11 cellular contexts compared by ENCODE assay signal in the genomic region with DNA sequence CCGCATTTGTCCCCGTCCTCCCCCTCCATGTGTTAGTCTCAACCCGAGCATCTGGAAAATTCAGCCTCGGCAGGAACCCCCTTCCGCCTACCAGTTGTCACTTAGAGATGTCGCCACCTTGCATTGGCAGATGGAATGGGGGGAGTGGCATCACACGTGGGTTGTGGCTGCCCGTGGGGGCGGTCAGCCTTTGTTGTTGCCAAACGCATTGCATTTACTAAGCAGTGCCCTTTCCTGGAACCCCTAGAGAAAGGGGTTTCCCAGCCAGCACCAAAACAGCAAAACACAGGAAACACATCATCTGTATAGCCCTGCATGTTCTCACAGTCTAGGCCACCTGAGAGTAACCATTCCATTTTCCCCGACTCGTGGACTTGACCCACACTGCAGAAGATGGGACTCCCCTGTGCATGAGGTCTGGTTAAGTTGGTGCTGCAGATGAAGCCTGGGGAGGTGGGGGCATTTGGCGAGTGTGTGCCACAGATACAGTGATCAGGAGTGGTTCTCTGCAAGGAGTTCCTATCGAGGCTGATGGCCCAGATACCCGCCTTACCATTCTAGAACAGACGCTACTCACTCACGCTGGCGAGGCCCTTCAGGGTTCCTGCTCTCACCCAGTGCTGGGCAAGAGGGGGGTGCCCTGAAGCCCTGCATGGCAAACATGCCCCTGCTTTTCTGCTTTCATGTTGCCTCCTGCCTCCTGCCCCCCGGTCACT. TPM values are rescaled to one million over a fixed set of nuclear protein-coding genes. Genes with fewer than 3 reads are reported as not detected.
A peak's percentile ranks its signal among the peaks of the same experiment; 100 is the strongest.
DNase-seq lines count a peak whose midpoint lies in the region; ATAC-seq and TF ChIP-seq lines count a peak whose summit lies in the region.
"Had no signal": no experiment of that assay in that cellular context is flagged by ENCODE, and none has a peak within 500 bp of the region (broad histone marks: within the 10 kb centered on the region; RNA-seq: fewer than 3 reads in every experiment).

No MANE protein-coding gene starts in this region.

- no peak overlapping the region for H2BK5ac ChIP-seq in H9 (ENCODE audit: insufficient read length, low read length)

- no peak overlapping the region for H2BK12ac ChIP-seq in H9 (ENCODE audit: insufficient read length, low read depth, low read length)

- no peak overlapping the region for H3K27ac Mint-ChIP-seq in H9

- no peak overlapping the region for H3K18ac ChIP-seq in H9 (ENCODE audit: insufficient read length, low read depth, low read length)

- no peak overlapping the region for H2AFZ ChIP-seq in H9 (ENCODE audit: low read length)

- no peak overlapping the region for H3T11ph ChIP-seq in H9 (ENCODE audit: low read length)

- no peaks in the 10 kb centered on the region for H3K4me1 Mint-ChIP-seq in H9

- H3K4me2 ChIP-seq in H9 (ENCODE audit: insufficient read depth, insufficient read length, low read length) = no peak overlapping the region

- H4K91ac ChIP-seq in H9 (ENCODE audit: insufficient read length, low read depth, low read length) = no peak overlapping the region

- no peaks in the 10 kb centered on the region for H3K9me3 ChIP-seq in H9 (ENCODE audit: control insufficient read depth, low read depth, low read length)
- H3K9me3 ChIP-seq: SJCRH30, thoracic aorta had no signal

- no peak overlapping the region for H2BK20ac ChIP-seq in H9 (ENCODE audit: low read depth, low read length, poor library complexity, severe bottlenecking)

- H3K4ac ChIP-seq in H9 (ENCODE audit: low read depth, low read length) = no peak overlapping the region

- peaks cover 16 to 78% (median 66%) of the 10 kb centered on the region in 3 experiments; a peak in 6 of 7 replicates for H3K36me3 Mint-ChIP-seq in H9 (ENCODE audit: insufficient read depth in 1 of 3, low read depth in 3 of 3)

- H3K27me3 ChIP-seq in H9 (ENCODE audit: insufficient read depth, low read length) = no peaks in the 10 kb centered on the region
- H3K27me3 ChIP-seq: SJCRH30 had no signal

- no peak overlapping the region for H4K8ac ChIP-seq in H9 (replicated peaks; ENCODE audit: insufficient read length, low read depth, low read length)

- H4K20me1 ChIP-seq in H9 (ENCODE audit: control insufficient read depth, insufficient read depth, insufficient read length) = no peaks in the 10 kb centered on the region

- H3K9me3 Mint-ChIP-seq in H9 = no peaks in the 10 kb centered on the region

- ATAC-seq in GM18498 (IDR thresholded peaks at IDR 0.05; ENCODE audit: unreplicated experiment) = peak; percentile 36

- no peak overlapping the region for H2AK5ac ChIP-seq in H9 (ENCODE audit: insufficient read length, low read length)

- H3K79me1 ChIP-seq in H9 (ENCODE audit: insufficient read depth, low read depth, low read length, poor library complexity, severe bottlenecking) = no peaks in the 10 kb centered on the region

- peak; percentile 88 to 94 for DNase-seq in activated CD4-positive, alpha-beta T cell treated with anti-CD3 and anti-CD28 coated beads, Interleukin-2, amount 50 U/mL, for 48 hours
- DNase-seq in stimulated activated CD4-positive, alpha-beta T cell treated with anti-CD3 and anti-CD28 coated beads, Interleukin-2, amount 100 ng/mL, for 48 hours = peak; percentile 70 to 73
- DNase-seq in H9 (no peak), NCI-H524 (lab: John Stamatoyannopoulos, UW) (no peak), amniotic stem cell (lab: John Stamatoyannopoulos, UW) (no peak), NCI-H1694 treated with DMSO at 0.1 percent for 48 hours (lab: John Stamatoyannopoulos, UW) (no peak)
- DNase-seq: SJCRH30 had no signal

- H3K27ac ChIP-seq in cingulate gyrus (ENCODE audit: low read depth, low read length) = peak overlapping the region; percentile 63
- no peak overlapping the region for H3K27ac ChIP-seq in H9 (ENCODE audit: insufficient read length, low read depth, low read length)
- H3K27ac ChIP-seq: SJCRH30, thoracic aorta had no signal

- no peaks in the 10 kb centered on the region for H3K23me2 ChIP-seq in H9 (ENCODE audit: insufficient read length, low read depth, low read length, poor library complexity, severe bottlenecking)

- H3K4me1 ChIP-seq in H9 (ENCODE audit: insufficient read depth, low read length) = no peaks in the 10 kb centered on the region
- H3K4me1 ChIP-seq: SJCRH30 had no signal

- no peak for TF ChIP-seq CTCF in H9 (conservative IDR thresholded peaks at IDR 0.05)

- H4K5ac ChIP-seq in H9 (ENCODE audit: insufficient read length, low read depth, low read length) = no peak overlapping the region

- no peak overlapping the region for H2BK120ac ChIP-seq in H9 (ENCODE audit: low read depth, low read length, poor library complexity, severe bottlenecking)

- no peaks in the 10 kb centered on the region for H3K79me2 ChIP-seq in H9 (ENCODE audit: insufficient read depth, low read length)

- H3K56ac ChIP-seq in H9 (ENCODE audit: insufficient read length, low read depth, low read length) = no peak overlapping the region

- H3K23ac ChIP-seq in H9 (ENCODE audit: insufficient read length, low read depth, low read length) = no peak overlapping the region

- no peak overlapping the region for H3K9ac ChIP-seq in H9 (ENCODE audit: extremely low read depth, insufficient read length, low read length)

- no CpG with 5 or more reads among the region's 19 CpGs for WGBS in H9 (ENCODE audit: extremely low coverage, insufficient read length, low lambda C conversion rate)

- H2BK15ac ChIP-seq in H9 (ENCODE audit: low read depth, low read length) = no peak overlapping the region

- no peaks in the 10 kb centered on the region for H3K27me3 Mint-ChIP-seq in H9 (ENCODE audit: low read depth)

- H3K4me3 Mint-ChIP-seq in H9 = no peak overlapping the region

- no peak overlapping the region for H3K14ac ChIP-seq in H9 (ENCODE audit: insufficient read depth, low read length)

RNA-seq across cellular contexts. Expression of gene TMED1, which starts 38.3 kb away (rescaled TPM):
- 32.1 and 32.3 TPM in 2 replicates for total RNA-seq in H9 (2021)

RNA-seq across cellular contexts. Expression of gene C19orf38, which starts 50.5 kb away (rescaled TPM):
- total RNA-seq in H9 (2021) = 0.20 TPM in 1 of 2 replicates, not detected in the other
- total RNA-seq: glomerular endothelial cell, SJCRH30 had no signal

Comparison
In these comparisons a context has a peak if more than half of its experiments do, and no peak if none do; other contexts are left out.
1. DNase-seq: peak in activated CD4-positive, alpha-beta T cell treated with anti-CD3 and anti-CD28 coated beads, Interleukin-2, amount 50 U/mL, for 48 hours (2 of 2) and stimulated activated CD4-positive, alpha-beta T cell treated with anti-CD3 and anti-CD28 coated beads, Interleukin-2, amount 100 ng/mL, for 48 hours (2 of 2); none in H9 (single experiment), NCI-H524 (0 of 2), amniotic stem cell (single experiment) and NCI-H1694 treated with DMSO at 0.1 percent for 48 hours (single experiment).